ENCODE assay signal across 15 cellular contexts in genomic region chr10:128693493-128694132, GRCh38.
DNase-seq lines count a peak whose midpoint lies in the region; TF ChIP-seq lines count a peak whose summit lies in the region.
"Had no signal": no experiment of that assay in that cellular context is flagged by ENCODE, and none has a peak within 500 bp of the region (broad histone marks: within the 10 kb centered on the region; RNA-seq: fewer than 3 reads in every experiment).

No MANE protein-coding gene starts in this region.

- no peak overlapping the region for H2AK5ac ChIP-seq in trophoblast cell (ENCODE audit: low read length)

- H3K27ac ChIP-seq in trophoblast cell (ENCODE audit: low read depth, low read length) (no peak overlapping the region), adrenal gland (no peak overlapping the region)
- H3K27ac ChIP-seq: BLaER1 treated with 17β-estradiol and CSF1 and Interleukin-3, amounts not matched to agents 10 nM and 100 nM had no signal

- H3K23ac ChIP-seq in trophoblast cell (ENCODE audit: low read length): no peak overlapping the region

- H2BK12ac ChIP-seq in trophoblast cell (ENCODE audit: low read length): no peak overlapping the region

- H3K36me3 Mint-ChIP-seq in brain: no peaks in the 10 kb centered on the region
- H3K36me3 Mint-ChIP-seq: CD4-positive, CD25-positive, alpha-beta regulatory T cell had no signal

- H3K14ac ChIP-seq in trophoblast cell (ENCODE audit: low read length): no peak overlapping the region

- H2BK120ac ChIP-seq in trophoblast cell (ENCODE audit: insufficient read depth, low read length, poor library complexity): no peak overlapping the region

- no peaks in the 10 kb centered on the region for H3K9me3 Mint-ChIP-seq in brain

- no peak overlapping the region for H4K91ac ChIP-seq in trophoblast cell (ENCODE audit: low read depth, low read length)

- no peak for TF ChIP-seq POLR2A in adrenal gland (IDR thresholded peaks at IDR 0.05)

- H3K4me1 ChIP-seq in trophoblast cell (ENCODE audit: control insufficient read depth in 1 of 2, insufficient read depth in 2 of 2, low read length in 2 of 2) (no peaks in the 10 kb centered on the region), adrenal gland (replicated peaks in 1 of 2) (no peaks in the 10 kb centered on the region)

- H3K4me3 ChIP-seq in H7 (ENCODE audit: insufficient read depth, low read depth, low read length): no peak overlapping the region
- H3K4me3 ChIP-seq in trophoblast cell (ENCODE audit: low read depth, low read length): no peak overlapping the region
- H3K4me3 ChIP-seq in adrenal gland: no peak overlapping the region
- H3K4me3 ChIP-seq: BLaER1 treated with 17β-estradiol and CSF1 and Interleukin-3, amounts not matched to agents 10 nM and 100 nM had no signal

- peaks cover 74% of the 10 kb centered on the region for H3K4me1 Mint-ChIP-seq in brain
- H3K4me1 Mint-ChIP-seq: CD4-positive, CD25-positive, alpha-beta regulatory T cell had no signal

- no peak overlapping the region for H2AFZ ChIP-seq in trophoblast cell (ENCODE audit: insufficient read depth, low read length, poor library complexity)

- no peaks in the 10 kb centered on the region for H3K79me2 ChIP-seq in trophoblast cell (ENCODE audit: control insufficient read depth, insufficient read depth, low read length, poor library complexity)

- no peak overlapping the region for H3K18ac ChIP-seq in trophoblast cell (ENCODE audit: low read length)

- H4K12ac ChIP-seq in trophoblast cell (ENCODE audit: low read depth, low read length): no peak overlapping the region

- peaks cover 26% of the 10 kb centered on the region for H3K27me3 Mint-ChIP-seq in brain

- H3K27me3 ChIP-seq in H7 (ENCODE audit: control insufficient read depth, insufficient read depth, low read length): no peaks in the 10 kb centered on the region
- no peaks in the 10 kb centered on the region for H3K27me3 ChIP-seq in trophoblast cell (ENCODE audit: insufficient read depth, low read length)
- no peaks in the 10 kb centered on the region for H3K27me3 ChIP-seq in adrenal gland
- H3K27me3 ChIP-seq: BLaER1 treated with 17β-estradiol and CSF1 and Interleukin-3, amounts not matched to agents 10 nM and 100 nM had no signal

- H3K9ac ChIP-seq in trophoblast cell (ENCODE audit: low read length): no peak overlapping the region
- H3K9ac ChIP-seq: BLaER1 treated with 17β-estradiol and CSF1 and Interleukin-3, amounts not matched to agents 10 nM and 100 nM had no signal

- no peak overlapping the region for H2BK5ac ChIP-seq in trophoblast cell (ENCODE audit: low read depth, low read length, poor library complexity)

- H3K4ac ChIP-seq in trophoblast cell (ENCODE audit: low read depth, low read length): no peak overlapping the region

- H4K8ac ChIP-seq in trophoblast cell (ENCODE audit: low read depth, low read length): no peak overlapping the region

- H3K4me2 ChIP-seq in trophoblast cell (ENCODE audit: low read length): no peak overlapping the region
- H3K4me2 ChIP-seq: BLaER1 treated with 17β-estradiol and CSF1 and Interleukin-3, amounts not matched to agents 10 nM and 100 nM had no signal

- H3K4me3 Mint-ChIP-seq in brain: peak overlapping the region in 3 of 5 experiments; percentile 17 to 81 (median 66)
- H3K4me3 Mint-ChIP-seq: CD4-positive, CD25-positive, alpha-beta regulatory T cell; HFFc6 had no signal

- intact Hi-C loops in adrenal gland (cut with DNase I): no loop called here

- H3K36me3 ChIP-seq in H7 (replicated peaks; ENCODE audit: control insufficient read depth, insufficient read depth, low read length): no peaks in the 10 kb centered on the region
- H3K36me3 ChIP-seq in trophoblast cell (ENCODE audit: control insufficient read depth in 1 of 2, insufficient read depth in 2 of 2, low read length in 2 of 2): no peaks in the 10 kb centered on the region
- no peaks in the 10 kb centered on the region for H3K36me3 ChIP-seq in adrenal gland (replicated peaks in 1 of 2)
- H3K36me3 ChIP-seq: BLaER1 treated with 17β-estradiol and CSF1 and Interleukin-3, amounts not matched to agents 10 nM and 100 nM had no signal

- H3K9me3 ChIP-seq in trophoblast cell (ENCODE audit: insufficient read depth, low read depth, low read length): no peaks in the 10 kb centered on the region
- H3K9me3 ChIP-seq in adrenal gland (replicated peaks in 1 of 3): no peaks in the 10 kb centered on the region
- H3K9me3 ChIP-seq: BLaER1 treated with 17β-estradiol and CSF1 and Interleukin-3, amounts not matched to agents 10 nM and 100 nM had no signal

- WGBS in trophoblast cell (ENCODE audit: extremely low coverage, insufficient coverage, insufficient read length): no CpG with 5 or more reads among the region's 11 CpGs
- 62 to 65% (median 64%) methylated on average over 10 to 11 of the region's 11 CpGs for WGBS in adrenal gland, 4 donors

- DNase-seq in H7: peak; percentile 46
- DNase-seq in iPS-NIHi7 (ENCODE audit: extremely low spot score): peak; percentile 31
- DNase-seq in trophoblast cell: peak; percentile 12 to 49
- no peak for DNase-seq in SIG-M5 (lab: John Stamatoyannopoulos, UW)
- no peak for DNase-seq in islet precursor cell
- DNase-seq in adrenal gland: no peak
- DNase-seq: ACHN; Calu3; CD4-positive, CD25-positive, alpha-beta regulatory T cell; DMS 273 treated with DMSO at 0.1 percent for 48 hours; GOT3; HCEC 1CT; HFFc6 had no signal

- TF ChIP-seq CTCF in brain (conservative IDR thresholded peaks at IDR 0.05): no peak
- no peak for TF ChIP-seq CTCF in adrenal gland (IDR thresholded peaks at IDR 0.05)

- H3K79me1 ChIP-seq in trophoblast cell (ENCODE audit: low read length): no peaks in the 10 kb centered on the region

- H3K27ac Mint-ChIP-seq in brain: peak overlapping the region in 4 of 5 experiments; percentile 56 to 92 (median 74)
- H3K27ac Mint-ChIP-seq: CD4-positive, CD25-positive, alpha-beta regulatory T cell; HFFc6 had no signal

Comparison
In these comparisons a context has a peak if more than half of its experiments do, and no peak if none do; other contexts are left out.
1. DNase-seq: peak in H7 (single experiment), iPS-NIHi7 (single experiment) and trophoblast cell (2 of 2); none in SIG-M5 (single experiment), islet precursor cell (single experiment) and adrenal gland (0 of 7).